In the genomic region with DNA sequence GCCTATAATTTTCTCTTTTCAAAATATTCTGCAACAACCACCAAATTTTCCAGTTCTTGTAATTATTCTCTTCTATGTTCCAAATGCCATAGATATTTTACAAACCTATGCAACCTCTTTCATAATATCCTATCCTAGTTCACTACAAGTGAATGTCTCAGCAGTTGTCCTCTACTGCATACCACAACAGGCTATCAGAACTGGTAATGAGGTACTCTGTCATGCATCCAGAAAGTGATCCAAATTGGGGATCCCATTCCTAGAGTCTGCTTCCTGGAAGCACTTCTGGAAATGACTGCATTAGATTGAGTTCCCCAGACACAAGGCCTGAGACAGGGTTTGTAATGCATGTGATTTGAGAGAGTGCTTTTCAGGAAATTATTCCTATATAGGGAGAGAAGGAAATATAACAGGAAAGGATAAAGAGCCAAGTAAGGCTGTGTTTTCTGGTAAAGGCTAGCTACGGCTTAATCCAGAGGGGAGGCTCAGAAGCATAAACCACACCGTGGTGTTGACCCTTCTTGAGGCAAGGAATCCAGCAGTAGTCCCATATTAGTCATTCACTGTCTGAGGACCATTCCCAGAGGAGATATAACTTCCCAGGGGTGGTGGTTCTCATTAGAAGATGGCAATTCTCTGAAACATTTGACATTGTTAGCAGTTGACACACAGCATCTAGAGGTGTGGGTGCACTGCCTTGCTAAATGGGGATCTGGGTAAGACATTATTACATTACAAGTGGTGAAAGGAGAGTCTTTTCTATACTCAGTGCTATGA, we compare ENCODE assay signal across 23 cellular contexts.
"Had no signal": no experiment of that assay in that cellular context is flagged by ENCODE, and none has a peak within 500 bp of the region (broad histone marks: within the 10 kb centered on the region; RNA-seq: fewer than 3 reads in every experiment).

No MANE protein-coding gene starts in this region.

- H3K36me3 Mint-ChIP-seq: activated naive CD8-positive, alpha-beta T cell treated with anti-CD3 and anti-CD28 coated beads, Interleukin-2, amount 10 ng/mL, durations not matched to agents 7 days and 5 days; brain had no signal

- H3K27ac Mint-ChIP-seq: activated B cell treated with CpG ODN at 0.5 μM for 24 hours; activated CD8-positive, alpha-beta T cell treated with anti-CD3 and anti-CD28 coated beads for 36 hours; activated naive CD8-positive, alpha-beta T cell treated with anti-CD3 and anti-CD28 coated beads, Interleukin-2, amount 10 ng/mL, durations not matched to agents 7 days and 5 days; activated T-helper 2 cell treated with anti-CD3 and anti-CD28 coated beads, Interferon-gamma antibody, Interleukin-2, Interleukin-4, amounts not matched to agents 10 μg/mL and 5 μg/mL and 100 μg/mL, durations not matched to agents 14 hours and 24 hours and 36 hours; brain; dendritic cell treated with granulocyte-macrophage colony-stimulating factor and Interleukin-4, amounts not matched to agents 40 ng/mL and 50 ng/mL, for 4 days; progenitor cell of endocrine pancreas; stimulated activated naive CD8-positive, alpha-beta T cell treated with anti-CD3 and anti-CD28 coated beads, Interleukin-15, Interleukin-2, amounts not matched to agents 100 ng/mL and 50 ng/mL, for 24 hours; T-helper 2 cell treated with Interferon-gamma antibody and Interleukin-4, amounts not matched to agents 5 μg/mL and 100 μg/mL, for 36 hours had no signal

- H3K27ac ChIP-seq: foreskin keratinocyte, vagina had no signal

- DNase-seq: activated B cell treated with CpG ODN at 0.5 μM for 24 hours; activated CD4-positive, alpha-beta T cell treated with anti-CD3 and anti-CD28 coated beads for 4 hours; activated CD8-positive, alpha-beta T cell treated with anti-CD3 and anti-CD28 coated beads for 36 hours; activated naive CD4-positive, alpha-beta T cell treated with Interleukin-2 at 50 U/mL for 16 hours; activated naive CD8-positive, alpha-beta T cell treated with anti-CD3 and anti-CD28 coated beads, Interleukin-2, amount 10 ng/mL, durations not matched to agents 7 days and 5 days; activated T-cell treated with anti-CD3 and anti-CD28 coated beads, Interleukin-2, amount 50 U/mL, for 1 hour; amygdala; cerebellar nuclear complex; effector CD8-positive, alpha-beta T cell; foreskin keratinocyte; glutamatergic neuron; hippocampal formation; islet precursor cell; occipital lobe had no signal

- H3K27me3 ChIP-seq: foreskin keratinocyte, vagina had no signal

- H3K4me3 Mint-ChIP-seq: activated B cell treated with CpG ODN at 0.5 μM for 24 hours; activated CD8-positive, alpha-beta T cell treated with anti-CD3 and anti-CD28 coated beads for 36 hours; activated naive CD8-positive, alpha-beta T cell treated with anti-CD3 and anti-CD28 coated beads, Interleukin-2, amount 10 ng/mL, durations not matched to agents 7 days and 5 days; brain; dendritic cell treated with granulocyte-macrophage colony-stimulating factor and Interleukin-4, amounts not matched to agents 40 ng/mL and 50 ng/mL, for 4 days; stimulated activated naive CD8-positive, alpha-beta T cell treated with anti-CD3 and anti-CD28 coated beads, Interleukin-15, Interleukin-2, amounts not matched to agents 100 ng/mL and 50 ng/mL, for 24 hours; T-helper 2 cell treated with Interferon-gamma antibody and Interleukin-4, amounts not matched to agents 5 μg/mL and 100 μg/mL, for 36 hours had no signal

- H3K27me3 Mint-ChIP-seq: activated B cell treated with CpG ODN at 0.5 μM for 24 hours, progenitor cell of endocrine pancreas had no signal

- ATAC-seq: activated CD8-positive, alpha-beta T cell treated with anti-CD3 and anti-CD28 coated beads for 36 hours; esophagus mucosa; foreskin keratinocyte had no signal

- H3K4me3 ChIP-seq: lung, vagina had no signal

- H3K9me3 Mint-ChIP-seq: activated B cell treated with CpG ODN at 0.5 μM for 24 hours; activated CD8-positive, alpha-beta T cell treated with anti-CD3 and anti-CD28 coated beads for 36 hours; activated naive CD8-positive, alpha-beta T cell treated with anti-CD3 and anti-CD28 coated beads, Interleukin-2, amount 10 ng/mL, durations not matched to agents 7 days and 5 days; activated T-helper 2 cell treated with anti-CD3 and anti-CD28 coated beads, Interferon-gamma antibody, Interleukin-2, Interleukin-4, amounts not matched to agents 10 μg/mL and 5 μg/mL and 100 μg/mL, durations not matched to agents 14 hours and 24 hours and 36 hours; dendritic cell treated with granulocyte-macrophage colony-stimulating factor and Interleukin-4, amounts not matched to agents 40 ng/mL and 50 ng/mL, for 4 days; stimulated activated naive CD8-positive, alpha-beta T cell treated with anti-CD3 and anti-CD28 coated beads, Interleukin-15, Interleukin-2, amounts not matched to agents 100 ng/mL and 50 ng/mL, for 24 hours; T-helper 2 cell treated with Interferon-gamma antibody and Interleukin-4, amounts not matched to agents 5 μg/mL and 100 μg/mL, for 36 hours had no signal

- H3K4me1 Mint-ChIP-seq: activated B cell treated with CpG ODN at 0.5 μM for 24 hours; activated naive CD8-positive, alpha-beta T cell treated with anti-CD3 and anti-CD28 coated beads, Interleukin-2, amount 10 ng/mL, durations not matched to agents 7 days and 5 days had no signal

- H3K4me1 ChIP-seq: vagina had no signal

- H3K9me3 ChIP-seq: vagina had no signal

- H3K36me3 ChIP-seq: vagina had no signal
